Comparison of ENCODE assay signal across 19 cellular contexts in genomic region chr13:50745542-50745941, GRCh38.
"Had no signal": no experiment of that assay in that cellular context is flagged by ENCODE, and none has a peak within 500 bp of the region (broad histone marks: within the 10 kb centered on the region; RNA-seq: fewer than 3 reads in every experiment).

No MANE protein-coding gene starts in this region.

- H3K4me3 ChIP-seq: breast epithelium, gastrocnemius medialis, left ventricle myocardium inferior, smooth muscle cell, tibial nerve had no signal

- H3K27me3 ChIP-seq: breast epithelium, gastrocnemius medialis, tibial nerve had no signal

- H3K27ac Mint-ChIP-seq: activated CD4-positive, alpha-beta memory T cell treated with anti-CD3 and anti-CD28 coated beads, Interleukin-2, amount 10 ng/mL, durations not matched to agents 7 days and 5 days; activated naive CD8-positive, alpha-beta T cell treated with anti-CD3 and anti-CD28 coated beads for 36 hours; activated T-cell treated with anti-CD3 and anti-CD28 coated beads, Interleukin-2, amount 50 U/mL, for 72 hours; memory B cell; nephron; stimulated activated effector memory CD8-positive, alpha-beta T cell treated with anti-CD3 and anti-CD28 coated beads, Interleukin-12 subunit alpha, Interleukin-12 subunit beta, amount 100 ng/mL, for 72 hours; T-cell had no signal

- H3K27ac ChIP-seq: breast epithelium, gastrocnemius medialis, left ventricle myocardium inferior, parathyroid adenoma had no signal

- H3K4me3 Mint-ChIP-seq: activated CD4-positive, alpha-beta memory T cell treated with anti-CD3 and anti-CD28 coated beads, Interleukin-2, amount 10 ng/mL, durations not matched to agents 7 days and 5 days; activated naive CD8-positive, alpha-beta T cell treated with anti-CD3 and anti-CD28 coated beads for 36 hours; activated T-cell treated with anti-CD3 and anti-CD28 coated beads, Interleukin-2, amount 50 U/mL, for 72 hours; memory B cell; nephron; stimulated activated effector memory CD8-positive, alpha-beta T cell treated with anti-CD3 and anti-CD28 coated beads, Interleukin-12 subunit alpha, Interleukin-12 subunit beta, amount 100 ng/mL, for 72 hours; T-cell had no signal

- H2AFZ ChIP-seq: parathyroid adenoma had no signal

- H3K9me3 Mint-ChIP-seq: activated CD4-positive, alpha-beta memory T cell treated with anti-CD3 and anti-CD28 coated beads, Interleukin-2, amount 10 ng/mL, durations not matched to agents 7 days and 5 days; stimulated activated effector memory CD8-positive, alpha-beta T cell treated with anti-CD3 and anti-CD28 coated beads, Interleukin-12 subunit alpha, Interleukin-12 subunit beta, amount 100 ng/mL, for 72 hours had no signal

- ATAC-seq: activated T-cell treated with anti-CD3 and anti-CD28 coated beads, Interleukin-2, amount 50 U/mL, for 72 hours; gastrocnemius medialis; stimulated activated effector memory CD8-positive, alpha-beta T cell treated with anti-CD3 and anti-CD28 coated beads, Interleukin-12 subunit alpha, Interleukin-12 subunit beta, amount 100 ng/mL, for 72 hours; T-cell had no signal

- H3K4me2 ChIP-seq: smooth muscle cell had no signal

- H3K4me1 ChIP-seq: breast epithelium, gastrocnemius medialis, left ventricle myocardium inferior, parathyroid adenoma had no signal

- H3K36me3 Mint-ChIP-seq: activated naive CD8-positive, alpha-beta T cell treated with anti-CD3 and anti-CD28 coated beads for 36 hours; stimulated activated effector memory CD8-positive, alpha-beta T cell treated with anti-CD3 and anti-CD28 coated beads, Interleukin-12 subunit alpha, Interleukin-12 subunit beta, amount 100 ng/mL, for 72 hours; T-cell had no signal

- H3K36me3 ChIP-seq: breast epithelium, gastrocnemius medialis, left ventricle myocardium inferior, tibial nerve had no signal

- H3K9ac ChIP-seq: parathyroid adenoma had no signal

- H3K4me1 Mint-ChIP-seq: activated CD4-positive, alpha-beta memory T cell treated with anti-CD3 and anti-CD28 coated beads, Interleukin-2, amount 10 ng/mL, durations not matched to agents 7 days and 5 days had no signal

- H3K79me2 ChIP-seq: parathyroid adenoma had no signal

- H3K9me3 ChIP-seq: gastrocnemius medialis had no signal

- DNase-seq: activated CD4-positive, alpha-beta memory T cell treated with anti-CD3 and anti-CD28 coated beads, Interleukin-2, amount 10 ng/mL, durations not matched to agents 7 days and 5 days; activated CD4-positive, alpha-beta T cell treated with anti-CD3 and anti-CD28 coated beads for 1 hour; activated CD8-positive, alpha-beta memory T cell treated with anti-CD3 and anti-CD28 coated beads, Interleukin-2, amount 50 U/mL, for 4 hours; activated gamma-delta T cell treated with Interleukin-2 at 50 U/mL for 16 hours; activated naive CD8-positive, alpha-beta T cell treated with anti-CD3 and anti-CD28 coated beads for 36 hours; activated T-cell treated with anti-CD3 and anti-CD28 coated beads, Interleukin-2, amount 50 U/mL, for 72 hours; gastrocnemius medialis; kidney; left ventricle myocardium inferior; retina; T-cell; T1000 had no signal

- H3K27me3 Mint-ChIP-seq: memory B cell had no signal
